ENCODE assay signal across 21 cellular contexts in genomic region chr10:125709553-125710266, GRCh38. TPM values are rescaled to one million over a fixed set of nuclear protein-coding genes. Genes with fewer than 3 reads are reported as not detected.
DNase-seq lines count a peak whose midpoint lies in the region; ATAC-seq, FAIRE-seq and TF ChIP-seq lines count a peak whose summit lies in the region.
"Had no signal": no experiment of that assay in that cellular context is flagged by ENCODE, and none has a peak within 500 bp of the region (broad histone marks: within the 10 kb centered on the region; RNA-seq: fewer than 3 reads in every experiment).

No MANE protein-coding gene starts in this region.

- intact Hi-C loops in left cardiac atrium (cut with DNase I), result no loop called here
- intact Hi-C loops in right lobe of liver (cut with DNase I), result no loop called here
- intact Hi-C loops in uterus (cut with DNase I; ENCODE audit: low total_unique reads), result no loop called here

- H3K36me3 ChIP-seq in right atrium auricular region (no peaks in the 10 kb centered on the region), right lobe of liver (no peaks in the 10 kb centered on the region), uterus (no peaks in the 10 kb centered on the region), Peyer's patch (no peaks in the 10 kb centered on the region)

- H3K9me3 ChIP-seq in right atrium auricular region (no peaks in the 10 kb centered on the region), right lobe of liver (no peaks in the 10 kb centered on the region), uterus (no peaks in the 10 kb centered on the region), Peyer's patch (no peaks in the 10 kb centered on the region)
- H3K9me3 ChIP-seq: body of pancreas, testis had no signal

- no peaks in the 10 kb centered on the region for H3K27me3 ChIP-seq in right atrium auricular region
- no peaks in the 10 kb centered on the region for H3K27me3 ChIP-seq in right lobe of liver
- no peaks in the 10 kb centered on the region for H3K27me3 ChIP-seq in uterus
- no peaks in the 10 kb centered on the region for H3K27me3 ChIP-seq in Peyer's patch
- H3K27me3 ChIP-seq: body of pancreas, gastroesophageal sphincter, testis had no signal

- H3K4me1 ChIP-seq in right atrium auricular region (peaks cover 0 to 12% of the 10 kb centered on the region in 2 donors), right lobe of liver (peaks cover 0 to 4% (median 0%) of the 10 kb centered on the region in 4 donors), uterus (peaks cover 0 to 4% of the 10 kb centered on the region in 2 donors), Peyer's patch (peaks cover 0 to 10% (median 0%) of the 10 kb centered on the region in 4 donors)
- H3K4me1 ChIP-seq: testis had no signal

- peak overlapping the region in 1 of 2 donors; percentile 24 for H3K4me3 ChIP-seq in right atrium auricular region
- H3K4me3 ChIP-seq in coronary artery, result peak overlapping the region; percentile 42
- H3K4me3 ChIP-seq in right lobe of liver, result no peak overlapping the region
- H3K4me3 ChIP-seq in uterus, result peak overlapping the region in 1 of 2 donors; percentile 12
- H3K4me3 ChIP-seq in Peyer's patch, result no peak overlapping the region
- H3K4me3 ChIP-seq: body of pancreas, gastroesophageal sphincter, testis had no signal

- TF ChIP-seq POLR2A in right lobe of liver (IDR thresholded peaks at IDR 0.05), result no peak
- TF ChIP-seq POLR2A in uterus (IDR thresholded peaks at IDR 0.05), result no peak
- no peak for TF ChIP-seq POLR2A in Peyer's patch (IDR thresholded peaks at IDR 0.05)

- TF ChIP-seq CTCF in right atrium auricular region (IDR thresholded peaks at IDR 0.05) (no peak), coronary artery (IDR thresholded peaks at IDR 0.05) (no peak), right lobe of liver (IDR thresholded peaks at IDR 0.05) (no peak), uterus (IDR thresholded peaks at IDR 0.05) (no peak), Peyer's patch (IDR thresholded peaks at IDR 0.05) (no peak)

- no peak for FAIRE-seq in HTR-8/SVneo (lab: Jason Lieb, UNC)

- peak overlapping the region; percentile 8 to 52 for H3K27ac ChIP-seq in right atrium auricular region
- no peak overlapping the region for H3K27ac ChIP-seq in coronary artery
- peak overlapping the region in 1 of 3 donors; percentile 39 for H3K27ac ChIP-seq in right lobe of liver
- peak overlapping the region; percentile 56 to 66 for H3K27ac ChIP-seq in uterus
- no peak overlapping the region for H3K27ac ChIP-seq in caudate nucleus (ENCODE audit: low read depth, low read length)
- H3K27ac ChIP-seq in Peyer's patch, result no peak overlapping the region
- H3K27ac ChIP-seq: body of pancreas, gastroesophageal sphincter, RWPE1, testis had no signal

- ATAC-seq in left cardiac atrium, result no peak
- ATAC-seq in right lobe of liver, result peak; percentile 25 to 63 (median 36)
- ATAC-seq: body of pancreas, gastroesophageal sphincter had no signal

- 44% methylated on average over 6 of the region's 6 CpGs for WGBS in right lobe of liver (ENCODE audit: insufficient coverage, low coverage, low lambda C conversion rate, missing lambda C conversion rate)

- DNase-seq in right atrium auricular region (ENCODE audit: low spot score) (no peak), left cardiac atrium (no peak), coronary artery (ENCODE audit: low spot score) (no peak), right lobe of liver (no peak), uterus (no peak), HTR-8/SVneo (ENCODE audit: insufficient read length, low spot score) (no peak), caudate nucleus (lab: John Stamatoyannopoulos, UW) (no peak), Peyer's patch (no peak)
- DNase-seq: activated CD4-positive, alpha-beta T cell treated with anti-CD3 and anti-CD28 coated beads, Interleukin-2, amount 50 U/mL, for 4 hours; body of pancreas; CD4-positive, CD25-positive, alpha-beta regulatory T cell; DMS153; mammary epithelial cell; MM.1S; NCI-H187 treated with DMSO at 0.1 percent for 48 hours; NCI-H446 treated with DMSO at 0.1 percent for 48 hours; stimulated activated CD4-positive, alpha-beta T cell treated with anti-CD3 and anti-CD28 coated beads, Interleukin-12 subunit alpha, Interleukin-12 subunit beta, amount 100 ng/mL, for 4 hours; testis had no signal

RNA-seq across cellular contexts. Expression of gene EDRF1, which starts 9.8 kb away (rescaled TPM):
- total RNA-seq in right atrium auricular region (10 to 100 TPM; 11.4 to 11.5 TPM), left cardiac atrium (10 to 100 TPM; 11.7 to 12.7 TPM), right lobe of liver (1 to 10 TPM; 6.5 to 8.5 (median 8.1) TPM), uterus (10 to 100 TPM; 26.2 to 79.2 (median 47.9) TPM), Peyer's patch (10 to 100 TPM; 24.3 to 60.2 (median 36.5) TPM)

RNA-seq across cellular contexts. Expression of gene TEX36, which starts 26.7 kb away (rescaled TPM):
- total RNA-seq in right atrium auricular region (not detected), left cardiac atrium (not detected), right lobe of liver (not detected), uterus (under 1 TPM in 1 of 4 donors, not detected in 3; 0.49 TPM), Peyer's patch (not detected)
- total RNA-seq: body of pancreas; CD4-positive, CD25-positive, alpha-beta regulatory T cell; gastroesophageal sphincter; mammary epithelial cell; pulmonary artery endothelial cell had no signal

Comparison
In these comparisons a context has a peak if more than half of its experiments do, and no peak if none do; other contexts are left out.
1. H3K27ac ChIP-seq: peak in right atrium auricular region (2 of 2) and uterus (2 of 2); none in coronary artery (0 of 2), caudate nucleus (single experiment) and Peyer's patch (0 of 4).
2. ATAC-seq: peak in right lobe of liver (4 of 4); none in left cardiac atrium (0 of 2).